27 cellular contexts compared by ENCODE assay signal in the genomic region with DNA sequence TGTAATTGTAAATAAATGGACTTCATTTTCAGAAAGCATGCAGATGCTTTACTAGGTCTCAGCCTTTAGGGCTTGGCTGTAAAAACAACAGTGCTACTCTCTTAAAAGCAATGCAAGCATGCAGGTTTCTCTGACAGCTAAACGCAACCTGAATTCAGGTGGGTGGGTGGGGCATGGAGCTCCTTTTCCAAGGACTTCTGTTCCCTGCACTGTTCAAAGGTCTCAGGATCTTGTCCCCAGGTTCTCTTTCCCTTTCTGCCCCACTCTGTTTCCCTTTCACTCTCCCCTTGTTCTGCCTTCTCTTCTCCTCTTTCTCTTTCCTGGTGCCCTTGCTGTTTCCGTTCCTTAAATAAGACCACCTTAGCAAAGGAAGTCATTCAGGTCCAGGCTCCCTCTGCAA.
"Had no signal": no experiment of that assay in that cellular context is flagged by ENCODE, and none has a peak within 500 bp of the region (broad histone marks: within the 10 kb centered on the region; RNA-seq: fewer than 3 reads in every experiment).

No MANE protein-coding gene starts in this region.

- ATAC-seq: gastroesophageal sphincter; heart left ventricle; naive thymus-derived CD8-positive, alpha-beta T cell; right cardiac atrium; stimulated activated memory B cell treated with anti-CD40 and anti-IgM and Interleukin-4, amounts not matched to agents 10 μg/mL and 1 μg/mL and 100 μg/mL, for 72 hours; stimulated activated naive CD8-positive, alpha-beta T cell treated with anti-CD3 and anti-CD28 coated beads, Interleukin-15, Interleukin-2, amounts not matched to agents 100 U/mL and 50 U/mL, for 24 hours had no signal

- H3K9me3 ChIP-seq: esophagus muscularis mucosa, gastroesophageal sphincter, heart left ventricle, prostate gland, sigmoid colon, spleen, testis, tibial artery, upper lobe of right lung, uterus had no signal

- H3K27ac ChIP-seq: esophagus muscularis mucosa, foreskin keratinocyte, gastroesophageal sphincter, heart left ventricle, prostate gland, sigmoid colon, spleen, testis, tibial artery, upper lobe of right lung, uterus had no signal

- FAIRE-seq: colon, endothelial cell of umbilical vein, islet of Langerhans had no signal

- H3K4me1 ChIP-seq: esophagus muscularis mucosa, gastroesophageal sphincter, heart left ventricle, prostate gland, spleen, testis, tibial artery, upper lobe of right lung, uterus had no signal

- DNase-seq: effector memory CD4-positive, alpha-beta T cell; heart left ventricle; hippocampal formation; kidney glomerular epithelial cell; midbrain; naive thymus-derived CD8-positive, alpha-beta T cell; nephron progenitor cell; nucleus accumbens; right cardiac atrium; sigmoid colon; spleen; stimulated activated CD4-positive, alpha-beta T cell treated with anti-CD3 and anti-CD28 coated beads, Interleukin-4, amount 100 ng/mL, for 4 hours; stimulated activated naive CD8-positive, alpha-beta T cell treated with anti-CD3 and anti-CD28 coated beads, Interleukin-15, Interleukin-2, amounts not matched to agents 100 U/mL and 50 U/mL, for 24 hours; substantia nigra; testis; tibial artery; upper lobe of right lung; uterus had no signal

- H3K4me3 ChIP-seq: esophagus muscularis mucosa, gastroesophageal sphincter, heart left ventricle, lung, prostate gland, sigmoid colon, spleen, testis, tibial artery, upper lobe of right lung, uterus had no signal

- H3K36me3 ChIP-seq: esophagus muscularis mucosa, gastroesophageal sphincter, heart left ventricle, prostate gland, sigmoid colon, spleen, tibial artery, upper lobe of right lung, uterus had no signal

- H3K27me3 ChIP-seq: esophagus muscularis mucosa, foreskin keratinocyte, gastroesophageal sphincter, sigmoid colon, spleen, testis, tibial artery, upper lobe of right lung, uterus had no signal
